In genomic region chr4:10672379-10672778, GRCh38 we compare ENCODE assay signal across 21 cellular contexts. TPM values are rescaled to one million over a fixed set of nuclear protein-coding genes. Genes with fewer than 3 reads are reported as not detected.
A peak's percentile ranks its signal among the peaks of the same experiment; 100 is the strongest.
DNase-seq lines count a peak whose midpoint lies in the region; ATAC-seq, FAIRE-seq and TF ChIP-seq lines count a peak whose summit lies in the region.
"Had no signal": no experiment of that assay in that cellular context is flagged by ENCODE, and none has a peak within 500 bp of the region (broad histone marks: within the 10 kb centered on the region; RNA-seq: fewer than 3 reads in every experiment).

No MANE protein-coding gene starts in this region.

- H4K20me1 ChIP-seq in H1 (replicated peaks in 1 of 2; ENCODE audit: control insufficient read depth in 1 of 2, insufficient read depth in 2 of 2, low read length in 2 of 2), result no peaks in the 10 kb centered on the region

- no peaks in the 10 kb centered on the region for H3K27me3 ChIP-seq in CD4-positive, CD25-positive, alpha-beta regulatory T cell (ENCODE audit: control insufficient read depth, insufficient read depth, low read length)
- H3K27me3 ChIP-seq in H1 (replicated peaks in 1 of 4; ENCODE audit: control insufficient read depth in 3 of 4, extremely low read depth in 1 of 4, insufficient read depth in 3 of 4, low read length in 3 of 4), result no peaks in the 10 kb centered on the region
- no peaks in the 10 kb centered on the region for H3K27me3 ChIP-seq in right atrium auricular region
- no peaks in the 10 kb centered on the region for H3K27me3 ChIP-seq in neuronal stem cell (ENCODE audit: control insufficient read depth in 3 of 3, insufficient read depth in 3 of 3, low read depth in 1 of 3, low read length in 3 of 3)

- peak overlapping the region; percentile 45 for H3K4me3 ChIP-seq in CD4-positive, CD25-positive, alpha-beta regulatory T cell (ENCODE audit: low read depth, low read length)
- no peak overlapping the region for H3K4me3 ChIP-seq in H1 (ENCODE audit: extremely low read depth in 1 of 4, insufficient read depth in 2 of 4, low read depth in 3 of 4, low read length in 4 of 4)
- no peak overlapping the region for H3K4me3 ChIP-seq in right atrium auricular region
- H3K4me3 ChIP-seq in neuronal stem cell (ENCODE audit: low read length in 2 of 2), result no peak overlapping the region

- no peak overlapping the region for H3K23ac ChIP-seq in H1 (ENCODE audit: insufficient read length)
- no peak overlapping the region for H3K23ac ChIP-seq in neuronal stem cell (ENCODE audit: low read depth, low read length, poor library complexity)

- no peak for TF ChIP-seq EP300 in H1 (IDR thresholded peaks at IDR 0.05; ENCODE audit: borderline replicate concordance in 1 of 2, low read depth in 2 of 2, low read length in 2 of 2)

- H2BK20ac ChIP-seq in H1 (ENCODE audit: low read length), result no peak overlapping the region

- H2AFZ ChIP-seq in H1 (ENCODE audit: low read length), result no peak overlapping the region
- H2AFZ ChIP-seq in neuronal stem cell (ENCODE audit: low read length), result no peak overlapping the region

- no peak for TF ChIP-seq CTCF in H1 (IDR thresholded peaks at IDR 0.05; ENCODE audit: control extremely low read depth in 1 of 3, insufficient read depth in 1 of 3, low read depth in 1 of 3, low read length in 3 of 3)
- TF ChIP-seq CTCF in right atrium auricular region (IDR thresholded peaks at IDR 0.05), result no peak
- TF ChIP-seq CTCF in endothelial cell (IDR thresholded peaks at IDR 0.05; ENCODE audit: unreplicated experiment), result no peak

- no peaks in the 10 kb centered on the region for H3K36me3 Mint-ChIP-seq in CD4-positive, CD25-positive, alpha-beta regulatory T cell
- H3K36me3 Mint-ChIP-seq in activated CD8-positive, alpha-beta T cell treated with anti-CD3 and anti-CD28 coated beads, Interleukin-2, amount 10 ng/mL, durations not matched to agents 7 days and 5 days (ENCODE audit: low read depth), result peaks cover 11% of the 10 kb centered on the region
- H3K36me3 Mint-ChIP-seq in endothelial cell (ENCODE audit: low read depth, unreplicated experiment), result no peaks in the 10 kb centered on the region

- ATAC-seq in CD4-positive, CD25-positive, alpha-beta regulatory T cell (ENCODE audit: low read depth in 2 of 2), result no peak
- no peak for ATAC-seq in activated CD8-positive, alpha-beta T cell treated with anti-CD3 and anti-CD28 coated beads, Interleukin-2, amount 10 ng/mL, durations not matched to agents 7 days and 5 days
- ATAC-seq: HCT116 had no signal

- no peaks in the 10 kb centered on the region for H3K36me3 ChIP-seq in CD4-positive, CD25-positive, alpha-beta regulatory T cell (ENCODE audit: control insufficient read depth, insufficient read depth, low read length)
- no peaks in the 10 kb centered on the region for H3K36me3 ChIP-seq in H1 (ENCODE audit: control insufficient read depth in 2 of 4, insufficient read depth in 4 of 4, low read length in 3 of 4)
- H3K36me3 ChIP-seq in right atrium auricular region, result no peaks in the 10 kb centered on the region
- H3K36me3 ChIP-seq in neuronal stem cell (replicated peaks in 1 of 2; ENCODE audit: control insufficient read depth in 2 of 2, insufficient read depth in 2 of 2, low read length in 2 of 2), result no peaks in the 10 kb centered on the region

- H3K9me3 ChIP-seq in CD4-positive, CD25-positive, alpha-beta regulatory T cell (ENCODE audit: control insufficient read depth in 2 of 2, low read length in 2 of 2), result peaks cover 0 to 2% of the 10 kb centered on the region in 2 experiments
- H3K9me3 ChIP-seq in H1 (ENCODE audit: insufficient read depth in 2 of 2, low read depth in 1 of 2, low read length in 1 of 2), result no peaks in the 10 kb centered on the region
- H3K9me3 ChIP-seq in right atrium auricular region, result no peaks in the 10 kb centered on the region
- no peaks in the 10 kb centered on the region for H3K9me3 ChIP-seq in neuronal stem cell (replicated peaks in 1 of 2; ENCODE audit: control insufficient read depth in 2 of 2, insufficient read depth in 1 of 2, low read depth in 1 of 2, low read length in 2 of 2)
- H3K9me3 ChIP-seq: SK-N-SH had no signal

- H2BK15ac ChIP-seq in H1 (ENCODE audit: low read length) (no peak overlapping the region), neuronal stem cell (ENCODE audit: low read length) (no peak overlapping the region)

- no peak for DNase-seq in CD4-positive, CD25-positive, alpha-beta regulatory T cell
- no peak for DNase-seq in GM19239 (ENCODE audit: insufficient read length, low spot score)
- no peak for DNase-seq in activated CD8-positive, alpha-beta T cell treated with anti-CD3 and anti-CD28 coated beads, Interleukin-2, amount 10 ng/mL, durations not matched to agents 7 days and 5 days
- DNase-seq in H1 (ENCODE audit: low read depth in 1 of 2, low spot score in 2 of 2), result no peak
- no peak for DNase-seq in right atrium auricular region (ENCODE audit: low spot score)
- no peak for DNase-seq in endothelial cell (ENCODE audit: low spot score)
- DNase-seq in neuronal stem cell (ENCODE audit: low spot score), result no peak
- DNase-seq in 8988T, result no peak
- DNase-seq: DMS79 treated with DMSO at 0.1 percent for 48 hours, NCI-H1436, NCI-H2081, NCI-H510A, NCI-H774, SHP77, SK-N-SH had no signal

- H3K79me1 ChIP-seq in H1 (ENCODE audit: low read depth, low read length), result no peaks in the 10 kb centered on the region
- no peaks in the 10 kb centered on the region for H3K79me1 ChIP-seq in neuronal stem cell (ENCODE audit: low read depth, low read length)

- H3K4me1 Mint-ChIP-seq in CD4-positive, CD25-positive, alpha-beta regulatory T cell, result peaks cover 17 to 62% (median 29%) of the 10 kb centered on the region in 4 donors
- H3K4me1 Mint-ChIP-seq in activated CD8-positive, alpha-beta T cell treated with anti-CD3 and anti-CD28 coated beads, Interleukin-2, amount 10 ng/mL, durations not matched to agents 7 days and 5 days (ENCODE audit: low read depth), result peaks cover 53% of the 10 kb centered on the region
- no peaks in the 10 kb centered on the region for H3K4me1 Mint-ChIP-seq in endothelial cell (ENCODE audit: unreplicated experiment)

- H3K14ac ChIP-seq in H1 (ENCODE audit: insufficient read length), result no peak overlapping the region
- no peak overlapping the region for H3K14ac ChIP-seq in neuronal stem cell (ENCODE audit: low read length)

- H3K4me2 ChIP-seq in H1 (ENCODE audit: insufficient read depth in 1 of 2, low read depth in 2 of 2, low read length in 2 of 2) (no peak overlapping the region), neuronal stem cell (ENCODE audit: insufficient read depth, low read length, poor library complexity, severe bottlenecking) (no peak overlapping the region)
- H3K4me2 ChIP-seq: SK-N-SH had no signal

- H2BK120ac ChIP-seq in H1 (replicated peaks; ENCODE audit: low read depth, low read length) (no peak overlapping the region), neuronal stem cell (ENCODE audit: low read depth, low read length) (no peak overlapping the region)

- peak overlapping the region in 3 of 4 donors; percentile 26 to 71 (median 50) for H3K4me3 Mint-ChIP-seq in CD4-positive, CD25-positive, alpha-beta regulatory T cell
- H3K4me3 Mint-ChIP-seq in activated CD8-positive, alpha-beta T cell treated with anti-CD3 and anti-CD28 coated beads, Interleukin-2, amount 10 ng/mL, durations not matched to agents 7 days and 5 days, result no peak overlapping the region
- no peak overlapping the region for H3K4me3 Mint-ChIP-seq in endothelial cell (ENCODE audit: unreplicated experiment)

- H3K27ac ChIP-seq in CD4-positive, CD25-positive, alpha-beta regulatory T cell (ENCODE audit: insufficient read depth, low read length, poor library complexity, severe bottlenecking), result peak overlapping the region; percentile 84
- H3K27ac ChIP-seq in H1 (ENCODE audit: low read depth, low read length) (no peak overlapping the region), right atrium auricular region (no peak overlapping the region), neuronal stem cell (replicated peaks; ENCODE audit: low read length) (no peak overlapping the region)
- H3K27ac ChIP-seq: HL-60 had no signal

- peaks cover 0 to 11% (median 0%) of the 10 kb centered on the region in 7 donors for H3K9me3 Mint-ChIP-seq in CD4-positive, CD25-positive, alpha-beta regulatory T cell
- H3K9me3 Mint-ChIP-seq in activated CD8-positive, alpha-beta T cell treated with anti-CD3 and anti-CD28 coated beads, Interleukin-2, amount 10 ng/mL, durations not matched to agents 7 days and 5 days (ENCODE audit: insufficient read depth), result peaks cover 15% of the 10 kb centered on the region
- no peaks in the 10 kb centered on the region for H3K9me3 Mint-ChIP-seq in endothelial cell (ENCODE audit: unreplicated experiment)

- H3K56ac ChIP-seq in H1 (replicated peaks; ENCODE audit: insufficient read length, low read depth, low read length), result no peak overlapping the region

- CTCF ChIA-PET in activated CD8-positive, alpha-beta T cell treated with anti-CD3 and anti-CD28 coated beads, Interleukin-2, amount 10 ng/mL, durations not matched to agents 7 days and 5 days (lab: Charles Lee), result no interaction called here
- CTCF ChIA-PET in H1 (lab: Charles Lee; ENCODE audit: partially characterized antibody), result interaction anchor here (0.6 kb wide), 1 partner anchor 1199 kb away, joined by 5 read pairs; no protein-coding TSS in a partner anchor

- H2BK5ac ChIP-seq in H1 (ENCODE audit: low read depth, low read length), result no peak overlapping the region
- no peak overlapping the region for H2BK5ac ChIP-seq in neuronal stem cell (ENCODE audit: low read length)

- no peak overlapping the region for H4K5ac ChIP-seq in H1 (ENCODE audit: insufficient read length, low read depth, low read length)

- 91% methylated on average over 3 of the region's 3 CpGs; no CpG with 5 or more reads in 1 of the 2 experiments for WGBS in H1 (ENCODE audit: extremely low coverage in 1 of 2, insufficient coverage in 1 of 2, insufficient read length in 1 of 2, insufficient replicate concordance in 2 of 2, low coverage in 1 of 2, low lambda C conversion rate in 2 of 2, missing lambda C conversion rate in 1 of 2), 2 experiments
- no CpG with 5 or more reads among the region's 3 CpGs for WGBS in neuronal stem cell (ENCODE audit: extremely low coverage in 2 of 2, insufficient read length in 2 of 2, insufficient replicate concordance in 1 of 2), 2 donors

- peak overlapping the region; percentile 93 to 95 (median 94) for H3K27ac Mint-ChIP-seq in CD4-positive, CD25-positive, alpha-beta regulatory T cell
- H3K27ac Mint-ChIP-seq in activated CD8-positive, alpha-beta T cell treated with anti-CD3 and anti-CD28 coated beads, Interleukin-2, amount 10 ng/mL, durations not matched to agents 7 days and 5 days, result peak overlapping the region; percentile 95
- no peak overlapping the region for H3K27ac Mint-ChIP-seq in endothelial cell (ENCODE audit: unreplicated experiment)

- H4K8ac ChIP-seq in H1 (ENCODE audit: extremely low read depth, insufficient read depth, low read length) (no peak overlapping the region), neuronal stem cell (ENCODE audit: low read depth, low read length) (no peak overlapping the region)

- H3K9ac ChIP-seq in H1 (replicated peaks in 1 of 4; ENCODE audit: extremely low read depth in 1 of 4, low read depth in 3 of 4, low read length in 3 of 4), result no peak overlapping the region
- no peak overlapping the region for H3K9ac ChIP-seq in neuronal stem cell (ENCODE audit: low read depth, low read length, poor library complexity)
- H3K9ac ChIP-seq: SK-N-SH had no signal

- H3K18ac ChIP-seq in H1 (ENCODE audit: extremely low read depth, low read length), result no peak overlapping the region
- H3K18ac ChIP-seq in neuronal stem cell (ENCODE audit: low read length), result no peak overlapping the region

- TF ChIP-seq RAD21 in H1 (IDR thresholded peaks at IDR 0.05 in 1 of 2, conservative IDR thresholded peaks at IDR 0.05 in 1 of 2; ENCODE audit: low read depth in 2 of 2, low read length in 2 of 2), result no peak

- H4K91ac ChIP-seq in H1 (replicated peaks; ENCODE audit: insufficient read length, low read length), result no peak overlapping the region
- no peak overlapping the region for H4K91ac ChIP-seq in neuronal stem cell (ENCODE audit: low read depth, low read length, poor library complexity)

- POLR2A ChIA-PET in activated CD8-positive, alpha-beta T cell treated with anti-CD3 and anti-CD28 coated beads, Interleukin-2, amount 10 ng/mL, durations not matched to agents 7 days and 5 days (lab: Charles Lee), result no interaction called here
- POLR2A ChIA-PET in H1 (lab: Charles Lee; ENCODE audit: partially characterized antibody), result no interaction called here

- no peaks in the 10 kb centered on the region; the same call in 1 of the 2 replicates for H3K23me2 ChIP-seq in H1 (ENCODE audit: low read depth, low read length)

- FAIRE-seq in GM19239 (lab: Jason Lieb, UNC) (peak; percentile 65), H1 (lab: Jason Lieb, UNC) (no peak)
- FAIRE-seq: HTR-8/SVneo, RCC 7860 had no signal

- H3K4me1 ChIP-seq in CD4-positive, CD25-positive, alpha-beta regulatory T cell (ENCODE audit: control insufficient read depth, insufficient read depth, low read length, poor library complexity, severe bottlenecking), result peaks cover 22% of the 10 kb centered on the region
- no peaks in the 10 kb centered on the region for H3K4me1 ChIP-seq in H1 (replicated peaks in 1 of 4; ENCODE audit: control insufficient read depth in 3 of 4, insufficient read depth in 4 of 4, low read length in 3 of 4)
- no peaks in the 10 kb centered on the region for H3K4me1 ChIP-seq in right atrium auricular region
- peaks cover 0 to 9% of the 10 kb centered on the region in 2 donors for H3K4me1 ChIP-seq in neuronal stem cell (ENCODE audit: control insufficient read depth in 2 of 2, insufficient read depth in 1 of 2, low read depth in 1 of 2, low read length in 2 of 2)

- H2AK5ac ChIP-seq in H1 (ENCODE audit: low read depth, low read length), result no peak overlapping the region
- H2AK5ac ChIP-seq in neuronal stem cell (ENCODE audit: low read depth, low read length), result no peak overlapping the region

- no peaks in the 10 kb centered on the region for H3K27me3 Mint-ChIP-seq in CD4-positive, CD25-positive, alpha-beta regulatory T cell
- no peaks in the 10 kb centered on the region for H3K27me3 Mint-ChIP-seq in activated CD8-positive, alpha-beta T cell treated with anti-CD3 and anti-CD28 coated beads, Interleukin-2, amount 10 ng/mL, durations not matched to agents 7 days and 5 days (ENCODE audit: low read depth)
- H3K27me3 Mint-ChIP-seq in endothelial cell (ENCODE audit: unreplicated experiment), result no peaks in the 10 kb centered on the region

- H2BK12ac ChIP-seq in H1 (ENCODE audit: low read depth, low read length) (no peak overlapping the region), neuronal stem cell (ENCODE audit: low read length) (no peak overlapping the region)

- no peak for TF ChIP-seq POLR2A in H1 (IDR thresholded peaks at IDR 0.05; ENCODE audit: control extremely low read depth in 1 of 2, low read depth in 2 of 2, low read length in 2 of 2)

- no peak overlapping the region for H3K4ac ChIP-seq in H1 (replicated peaks; ENCODE audit: insufficient read length, low read depth, low read length)
- no peak overlapping the region for H3K4ac ChIP-seq in neuronal stem cell (ENCODE audit: low read length)

- no peaks in the 10 kb centered on the region for H3K79me2 ChIP-seq in H1 (ENCODE audit: control insufficient read depth in 1 of 2, insufficient read depth in 2 of 2, low read length in 2 of 2)

RNA-seq across cellular contexts. Expression of gene CLNK, which starts 12.2 kb away (rescaled TPM):
- 0.67 TPM for total RNA-seq in CD4-positive, CD25-positive, alpha-beta regulatory T cell
- polyA plus RNA-seq in CD4-positive, CD25-positive, alpha-beta regulatory T cell, result 1 to 10 TPM; 1.8 to 4.5 (median 2.5) TPM
- total RNA-seq in activated CD8-positive, alpha-beta T cell treated with anti-CD3 and anti-CD28 coated beads, Interleukin-2, amount 10 ng/mL, durations not matched to agents 7 days and 5 days, result not detected
- total RNA-seq in H1 (2021; fragmentation: NEBNext Ultra II Directional; extraction: Animal tissue kit (Norgen Biotek cat#: 25700)), result not detected in 2 replicates
- polyA plus RNA-seq in H1 (2011; rRNA removed), result not detected in 2 replicates
- not detected for polyA plus RNA-seq in H1 (2011; cell fraction: cytosol; rRNA removed)
- polyA plus RNA-seq in H1 (2011; cell fraction: nucleus; rRNA removed), result not detected
- polyA plus RNA-seq in H1 (2012, experiment 1 of 2), result not detected in 4 replicates
- polyA plus RNA-seq in H1 (2012, experiment 2 of 2), result not detected
- polyA plus RNA-seq in H1 (2013, experiment 1 of 2), result not detected
- polyA plus RNA-seq in H1 (2013, experiment 2 of 2), result not detected
- polyA minus RNA-seq in H1 (2011; rRNA and poly(A)+ RNA removed), result not detected in 2 replicates
- not detected for polyA minus RNA-seq in H1 (2011; cell fraction: cytosol; rRNA and poly(A)+ RNA removed)
- not detected for polyA minus RNA-seq in H1 (2011; cell fraction: nucleus; rRNA and poly(A)+ RNA removed)
- total RNA-seq in right atrium auricular region, result not detected
- total RNA-seq in endothelial cell (ENCODE audit: unreplicated experiment), result not detected
- not detected for polyA plus RNA-seq in neuronal stem cell (2013, experiment 1 of 2)
- polyA plus RNA-seq in neuronal stem cell (2013, experiment 2 of 2), result not detected
- total RNA-seq: G401 had no signal
- polyA plus RNA-seq: BJ, SK-N-SH had no signal

Comparison
In these comparisons a context has a peak if more than half of its experiments do, and no peak if none do; other contexts are left out.
1. H3K4me3 Mint-ChIP-seq: peak in CD4-positive, CD25-positive, alpha-beta regulatory T cell (3 of 4); none in activated CD8-positive, alpha-beta T cell treated with anti-CD3 and anti-CD28 coated beads, Interleukin-2, amount 10 ng/mL, durations not matched to agents 7 days and 5 days (single experiment) and endothelial cell (single experiment).